ENCODE assay signal across 19 cellular contexts in genomic region chr1:204361341-204361771, GRCh38.
"Had no signal": no experiment of that assay in that cellular context is flagged by ENCODE, and none has a peak within 500 bp of the region (broad histone marks: within the 10 kb centered on the region; RNA-seq: fewer than 3 reads in every experiment).

No MANE protein-coding gene starts in this region.

- DNase-seq: activated CD4-positive, alpha-beta memory T cell treated with anti-CD3 and anti-CD28 coated beads for 36 hours; activated CD4-positive, CD25-positive, alpha-beta regulatory T cell treated with anti-CD3 and anti-CD28 coated beads, Interleukin-2, amount 50 U/mL, for 72 hours; activated naive CD8-positive, alpha-beta T cell treated with anti-CD3 and anti-CD28 coated beads, Interleukin-2, amount 10 ng/mL, durations not matched to agents 7 days and 5 days; activated T-cell treated with anti-CD3 and anti-CD28 coated beads, Interleukin-2, amount 50 U/mL, for 4 hours; colonic mucosa; kidney glomerular epithelial cell; lower lobe of right lung; naive thymus-derived CD4-positive, alpha-beta T cell; nucleus accumbens; right lobe of liver; spleen; stimulated activated CD4-positive, alpha-beta T cell treated with anti-CD3 and anti-CD28 coated beads, Interleukin-1b, Interleukin-23, amount 100 ng/mL, for 48 hours; stimulated activated naive CD4-positive, alpha-beta T cell treated with Interleukin-2 at 50 U/mL for 16 hours had no signal

- ATAC-seq: activated T-cell treated with anti-CD3 and anti-CD28 coated beads, Interleukin-2, amount 50 U/mL, for 4 hours; gastroesophageal sphincter; lower lobe of right lung; naive thymus-derived CD4-positive, alpha-beta T cell; SK-N-SH treated with all-trans-retinoic acid at 6 μM for 48 hours had no signal

- H3K36me3 Mint-ChIP-seq: activated CD4-positive, alpha-beta memory T cell treated with anti-CD3 and anti-CD28 coated beads for 36 hours; activated naive CD8-positive, alpha-beta T cell treated with anti-CD3 and anti-CD28 coated beads, Interleukin-2, amount 10 ng/mL, durations not matched to agents 7 days and 5 days; naive thymus-derived CD4-positive, alpha-beta T cell had no signal

- H3K36me3 ChIP-seq: ascending aorta, colonic mucosa, gastroesophageal sphincter, lower lobe of right lung, prostate gland, right lobe of liver, spleen had no signal

- H3K9me3 ChIP-seq: ascending aorta, colonic mucosa, gastroesophageal sphincter, lower lobe of right lung, prostate gland, right lobe of liver, spleen had no signal

- H3K9me3 Mint-ChIP-seq: activated CD4-positive, alpha-beta memory T cell treated with anti-CD3 and anti-CD28 coated beads for 36 hours; activated naive CD8-positive, alpha-beta T cell treated with anti-CD3 and anti-CD28 coated beads, Interleukin-2, amount 10 ng/mL, durations not matched to agents 7 days and 5 days; activated T-cell treated with anti-CD3 and anti-CD28 coated beads, Interleukin-2, amount 50 U/mL, for 4 hours; naive thymus-derived CD4-positive, alpha-beta T cell had no signal

- H3K27ac ChIP-seq: ascending aorta, colonic mucosa, epithelial cell of prostate, gastroesophageal sphincter, hepatocyte, lower lobe of right lung, prostate gland, right lobe of liver, spleen had no signal

- H3K4me3 Mint-ChIP-seq: activated CD4-positive, alpha-beta memory T cell treated with anti-CD3 and anti-CD28 coated beads for 36 hours; activated naive CD8-positive, alpha-beta T cell treated with anti-CD3 and anti-CD28 coated beads, Interleukin-2, amount 10 ng/mL, durations not matched to agents 7 days and 5 days; activated T-cell treated with anti-CD3 and anti-CD28 coated beads, Interleukin-2, amount 50 U/mL, for 4 hours had no signal

- H3K27ac Mint-ChIP-seq: activated CD4-positive, alpha-beta memory T cell treated with anti-CD3 and anti-CD28 coated beads for 36 hours; activated naive CD8-positive, alpha-beta T cell treated with anti-CD3 and anti-CD28 coated beads, Interleukin-2, amount 10 ng/mL, durations not matched to agents 7 days and 5 days had no signal

- H3K4me3 ChIP-seq: ascending aorta, colonic mucosa, gastroesophageal sphincter, hepatocyte, lower lobe of right lung, prostate gland, right lobe of liver, spleen had no signal
